Comparison of ENCODE assay signal across 18 cellular contexts in genomic region chrX:149837639-149838038, GRCh38. TPM values are rescaled to one million over a fixed set of nuclear protein-coding genes. Genes with fewer than 3 reads are reported as not detected.
DNase-seq lines count a peak whose midpoint lies in the region; ATAC-seq and TF ChIP-seq lines count a peak whose summit lies in the region.
"Had no signal": no experiment of that assay in that cellular context is flagged by ENCODE, and none has a peak within 500 bp of the region (broad histone marks: within the 10 kb centered on the region; RNA-seq: fewer than 3 reads in every experiment).

No MANE protein-coding gene starts in this region.

- DNase-seq in WTC11 (ENCODE audit: low spot score) (no peak), amygdala (lab: John Stamatoyannopoulos, UW) (no peak), osteocyte (ENCODE audit: extremely low spot score, unreplicated experiment) (no peak), T-helper 9 cell (no peak)
- DNase-seq: activated B cell treated with CpG ODN at 0.5 μM for 24 hours; activated effector memory CD4-positive, alpha-beta T cell treated with Interleukin-2 at 50 U/mL for 16 hours; kidney; NCI-H2081 treated with DMSO at 0.1 percent for 48 hours; right cardiac atrium; SK-N-SH had no signal

- H3K36me3 Mint-ChIP-seq in WTC11, result peaks cover 24% of the 10 kb centered on the region
- no peaks in the 10 kb centered on the region for H3K36me3 Mint-ChIP-seq in osteocyte (ENCODE audit: unreplicated experiment)

- H3K4me1 Mint-ChIP-seq in WTC11, result peaks cover 44% of the 10 kb centered on the region
- H3K4me1 Mint-ChIP-seq in osteocyte (ENCODE audit: unreplicated experiment), result no peaks in the 10 kb centered on the region
- H3K4me1 Mint-ChIP-seq: activated B cell treated with CpG ODN at 0.5 μM for 24 hours had no signal

- peak; percentile 75 for ATAC-seq in GM18502 (IDR thresholded peaks at IDR 0.05; ENCODE audit: poor library complexity, unreplicated experiment)
- ATAC-seq in GM18907 (IDR thresholded peaks at IDR 0.05; ENCODE audit: unreplicated experiment), result peak; percentile 60
- peak; percentile 86 for ATAC-seq in HG02798 (IDR thresholded peaks at IDR 0.05; ENCODE audit: poor library complexity, unreplicated experiment)
- ATAC-seq in WTC11, result peak; percentile 30
- ATAC-seq in GM19397 (IDR thresholded peaks at IDR 0.05; ENCODE audit: unreplicated experiment), result no peak
- ATAC-seq: HCT116, right cardiac atrium had no signal

- TF ChIP-seq CTCF in WTC11 (IDR thresholded peaks at IDR 0.05), result no peak
- no peak for TF ChIP-seq CTCF in osteocyte (IDR thresholded peaks at IDR 0.05)

- H3K27ac Mint-ChIP-seq in WTC11 (peak overlapping the region; percentile 18; the same call in 1 of the 2 replicates), osteocyte (ENCODE audit: unreplicated experiment) (no peak overlapping the region)
- H3K27ac Mint-ChIP-seq: activated B cell treated with CpG ODN at 0.5 μM for 24 hours had no signal

- POLR2A ChIA-PET in WTC11 (lab: Charles Lee), result interaction anchor here (1.3 kb wide), 1 partner anchor 103 kb away, joined by 4 read pairs; no protein-coding TSS in a partner anchor

- H3K4me3 Mint-ChIP-seq in WTC11 (no peak overlapping the region), osteocyte (ENCODE audit: unreplicated experiment) (no peak overlapping the region)
- H3K4me3 Mint-ChIP-seq: activated B cell treated with CpG ODN at 0.5 μM for 24 hours had no signal

- CTCF ChIA-PET in WTC11 (lab: Charles Lee), result interaction anchor here (0.9 to 1.3 kb wide), 2 partner anchors 100 to 101 kb away, joined by 3 to 4 read pairs; partner anchors contain the start of gene EOLA2

- H3K27me3 Mint-ChIP-seq in WTC11 (ENCODE audit: low read depth) (peaks cover 19% of the 10 kb centered on the region), osteocyte (ENCODE audit: unreplicated experiment) (peaks cover 4% of the 10 kb centered on the region)

- H3K9me3 Mint-ChIP-seq in WTC11 (peaks cover 18% of the 10 kb centered on the region), osteocyte (ENCODE audit: unreplicated experiment) (no peaks in the 10 kb centered on the region)
- H3K9me3 Mint-ChIP-seq: activated B cell treated with CpG ODN at 0.5 μM for 24 hours had no signal

TF ChIP-seq in WTC11, 78 proteins besides CTCF, POLR2A, EP300 and RAD21 (continues in another document):
- TF ChIP-seq HMGA2 (CRISPR knock-in tag; IDR thresholded peaks at IDR 0.05) (no peak), ZMAT4 (CRISPR knock-in tag; IDR thresholded peaks at IDR 0.05) (no peak), ZNF232 (CRISPR knock-in tag; IDR thresholded peaks at IDR 0.05) (no peak), FOXP1 (CRISPR knock-in tag; IDR thresholded peaks at IDR 0.05; ENCODE audit: borderline replicate concordance) (no peak), SP1 (CRISPR knock-in tag; conservative IDR thresholded peaks at IDR 0.05) (no peak), NR3C1 (CRISPR knock-in tag; conservative IDR thresholded peaks at IDR 0.05; ENCODE audit: low read depth) (no peak), ZNF416 (CRISPR knock-in tag; IDR thresholded peaks at IDR 0.05) (no peak), AFF4 (CRISPR knock-in tag; IDR thresholded peaks at IDR 0.05; ENCODE audit: borderline replicate concordance) (no peak), NR2C2 (CRISPR knock-in tag; IDR thresholded peaks at IDR 0.05) (no peak), KAT7 (CRISPR knock-in tag; IDR thresholded peaks at IDR 0.05; ENCODE audit: borderline replicate concordance) (no peak), TEAD4 (CRISPR knock-in tag; IDR thresholded peaks at IDR 0.05) (no peak), PREB (CRISPR knock-in tag; IDR thresholded peaks at IDR 0.05; ENCODE audit: borderline replicate concordance) (no peak)
- TF ChIP-seq, protein P1, sequence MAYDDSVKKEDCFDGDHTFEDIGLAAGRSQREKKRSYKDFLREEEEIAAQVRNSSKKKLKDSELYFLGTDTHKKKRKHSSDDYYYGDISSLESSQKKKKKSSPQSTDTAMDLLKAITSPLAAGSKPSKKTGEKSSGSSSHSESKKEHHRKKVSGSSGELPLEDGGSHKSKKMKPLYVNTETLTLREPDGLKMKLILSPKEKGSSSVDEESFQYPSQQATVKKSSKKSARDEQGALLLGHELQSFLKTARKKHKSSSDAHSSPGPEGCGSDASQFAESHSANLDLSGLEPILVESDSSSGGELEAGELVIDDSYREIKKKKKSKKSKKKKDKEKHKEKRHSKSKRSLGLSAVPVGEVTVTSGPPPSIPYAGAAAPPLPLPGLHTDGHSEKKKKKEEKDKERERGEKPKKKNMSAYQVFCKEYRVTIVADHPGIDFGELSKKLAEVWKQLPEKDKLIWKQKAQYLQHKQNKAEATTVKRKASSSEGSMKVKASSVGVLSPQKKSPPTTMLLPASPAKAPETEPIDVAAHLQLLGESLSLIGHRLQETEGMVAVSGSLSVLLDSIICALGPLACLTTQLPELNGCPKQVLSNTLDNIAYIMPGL (CRISPR knock-in tag; IDR thresholded peaks at IDR 0.05), result no peak
- TF ChIP-seq, protein P2, sequence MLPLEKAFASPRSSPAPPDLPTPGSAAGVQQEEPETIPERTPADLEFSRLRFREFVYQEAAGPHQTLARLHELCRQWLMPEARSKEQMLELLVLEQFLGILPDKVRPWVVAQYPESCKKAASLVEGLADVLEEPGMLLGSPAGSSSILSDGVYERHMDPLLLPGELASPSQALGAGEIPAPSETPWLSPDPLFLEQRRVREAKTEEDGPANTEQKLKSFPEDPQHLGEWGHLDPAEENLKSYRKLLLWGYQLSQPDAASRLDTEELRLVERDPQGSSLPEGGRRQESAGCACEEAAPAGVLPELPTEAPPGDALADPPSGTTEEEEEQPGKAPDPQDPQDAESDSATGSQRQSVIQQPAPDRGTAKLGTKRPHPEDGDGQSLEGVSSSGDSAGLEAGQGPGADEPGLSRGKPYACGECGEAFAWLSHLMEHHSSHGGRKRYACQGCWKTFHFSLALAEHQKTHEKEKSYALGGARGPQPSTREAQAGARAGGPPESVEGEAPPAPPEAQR (CRISPR knock-in tag; IDR thresholded peaks at IDR 0.05), result no peak
- TF ChIP-seq, protein P3, sequence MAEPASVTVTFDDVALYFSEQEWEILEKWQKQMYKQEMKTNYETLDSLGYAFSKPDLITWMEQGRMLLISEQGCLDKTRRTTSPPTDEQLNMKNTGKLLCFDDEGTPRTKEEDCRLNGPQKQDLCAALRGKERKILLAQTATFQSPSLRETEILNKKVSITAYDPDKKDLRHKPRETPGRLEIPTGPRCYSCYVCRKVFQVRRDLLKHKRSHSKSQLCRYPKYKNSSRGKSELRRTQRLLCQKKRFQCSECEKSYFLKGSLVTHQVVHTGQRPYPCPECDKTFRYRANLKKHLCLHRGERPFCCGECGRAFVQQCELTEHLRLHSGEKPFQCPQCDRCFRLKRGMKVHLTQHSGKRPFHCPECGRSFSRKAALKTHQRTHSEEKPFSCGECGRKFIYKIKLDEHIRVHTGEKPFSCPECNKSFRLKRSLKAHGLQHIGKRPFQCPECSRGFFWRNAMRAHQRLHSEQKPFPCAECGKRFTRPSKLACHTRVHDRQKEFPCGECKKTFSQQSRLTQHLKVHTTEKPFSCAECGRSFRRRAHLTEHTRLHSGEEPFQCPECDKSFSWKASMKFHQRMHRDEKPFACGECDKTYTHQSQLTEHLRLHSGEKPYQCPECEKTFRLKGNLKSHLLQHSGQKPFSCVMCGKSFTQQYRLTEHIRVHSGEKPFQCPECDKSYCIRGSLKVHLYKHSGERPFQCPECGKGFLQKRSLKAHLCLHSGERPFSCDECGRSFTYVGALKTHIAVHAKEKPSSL (CRISPR knock-in tag; conservative IDR thresholded peaks at IDR 0.05), result no peak

RNA-seq across cellular contexts. Expression of gene MAGEA8, which starts 43.3 kb away (rescaled TPM):
- total RNA-seq in WTC11 (2021), result not detected in 3 replicates
- not detected in 2 replicates for total RNA-seq in osteocyte
- total RNA-seq: activated B cell treated with CpG ODN at 0.5 μM for 24 hours, cardiac septum, Daoy, kidney, right cardiac atrium, subcutaneous adipose tissue had no signal

RNA-seq across cellular contexts. Expression of gene MAGEA9, which starts 55.9 kb away (rescaled TPM):
- not detected in 3 replicates for total RNA-seq in WTC11 (2021)
- total RNA-seq in osteocyte, result not detected in 2 replicates
- total RNA-seq: activated B cell treated with CpG ODN at 0.5 μM for 24 hours, cardiac septum, Daoy, kidney, right cardiac atrium, subcutaneous adipose tissue had no signal
